In genomic region chr17:63675607-63676539, GRCh38 we compare ENCODE assay signal across 8 cellular contexts. TPM values are rescaled to one million over a fixed set of nuclear protein-coding genes. Genes with fewer than 3 reads are reported as not detected.
DNase-seq lines count a peak whose midpoint lies in the region; ATAC-seq and TF ChIP-seq lines count a peak whose summit lies in the region.

No MANE protein-coding gene starts in this region.

- H3K4me3 ChIP-seq in mesenchymal stem cell (ENCODE audit: insufficient read depth in 1 of 2, low read depth in 1 of 2, low read length in 2 of 2), result peak overlapping the region in 1 of 2 experiments; percentile 54
- H3K4me3 ChIP-seq in vagina, result peak overlapping the region in 1 of 2 donors; percentile 12

- H2AFZ ChIP-seq in mesenchymal stem cell (ENCODE audit: low read depth, low read length), result no peak overlapping the region

- H2AK5ac ChIP-seq in mesenchymal stem cell (ENCODE audit: low read length, severe bottlenecking), result no peak overlapping the region

- peak overlapping the region; percentile 39 for H4K8ac ChIP-seq in mesenchymal stem cell (ENCODE audit: low read length)

- peaks cover 11 to 41% of the 10 kb centered on the region in 2 experiments for H3K36me3 ChIP-seq in mesenchymal stem cell (ENCODE audit: control insufficient read depth in 1 of 2, insufficient read depth in 2 of 2, low read depth in 1 of 2, low read length in 2 of 2)
- H3K36me3 ChIP-seq in vagina, result peaks cover 0 to 7% of the 10 kb centered on the region in 2 donors

- no peak overlapping the region for H3K4me2 ChIP-seq in mesenchymal stem cell (ENCODE audit: low read length, poor library complexity, severe bottlenecking)

- peak overlapping the region; percentile 57 for H3K9ac ChIP-seq in mesenchymal stem cell (ENCODE audit: low read length)

- no peak for TF ChIP-seq POLR2A in vagina (IDR thresholded peaks at IDR 0.05)

- no peak overlapping the region for H3K4me3 Mint-ChIP-seq in activated T-helper 1 cell treated with anti-CD3 and anti-CD28 coated beads, Interleukin-12 subunit alpha, Interleukin-12 subunit beta, Interleukin-2, Interleukin-4 antibody, amounts not matched to agents 30 ng/mL and 10 ng/mL and 1 ng/mL, durations not matched to agents 14 hours and 24 hours and 36 hours

- no peak overlapping the region for H2BK15ac ChIP-seq in mesenchymal stem cell (ENCODE audit: low read depth, poor library complexity, severe bottlenecking)

- H2BK120ac ChIP-seq in mesenchymal stem cell (ENCODE audit: low read depth, low read length), result no peak overlapping the region

- H3K9me3 ChIP-seq in mesenchymal stem cell (ENCODE audit: control insufficient read depth, low read length) (no peaks in the 10 kb centered on the region), vagina (no peaks in the 10 kb centered on the region)

- H3K27me3 Mint-ChIP-seq in activated T-helper 1 cell treated with anti-CD3 and anti-CD28 coated beads, Interleukin-12 subunit alpha, Interleukin-12 subunit beta, Interleukin-2, Interleukin-4 antibody, amounts not matched to agents 30 ng/mL and 10 ng/mL and 1 ng/mL, durations not matched to agents 14 hours and 24 hours and 36 hours (ENCODE audit: insufficient read depth), result no peaks in the 10 kb centered on the region

- peaks cover 15% of the 10 kb centered on the region for H3K79me1 ChIP-seq in mesenchymal stem cell (replicated peaks; ENCODE audit: low read length, poor library complexity, severe bottlenecking)

- intact Hi-C loops in vagina (cut with DNase I), result no loop called here
- intact Hi-C loops in activated T-helper 1 cell treated with anti-CD3 and anti-CD28 coated beads, Interleukin-12 subunit alpha, Interleukin-12 subunit beta, Interleukin-2, Interleukin-4 antibody, amounts not matched to agents 30 ng/mL and 10 ng/mL and 1 ng/mL, durations not matched to agents 14 hours and 24 hours and 36 hours (cut with micrococcal nuclease), result no loop called here

- H3K23ac ChIP-seq in mesenchymal stem cell (ENCODE audit: low read length in 2 of 2), result peak overlapping the region in 1 of 2 experiments; percentile 23

- WGBS in mesenchymal stem cell, result 55% methylated on average over 6 of the region's 6 CpGs

- ATAC-seq in GM21526 (IDR thresholded peaks at IDR 0.05; ENCODE audit: low FRiP score, unreplicated experiment) (no peak), GM18511 (IDR thresholded peaks at IDR 0.05; ENCODE audit: unreplicated experiment) (no peak)

- peak overlapping the region in 1 of 2 experiments; percentile 33 for H2BK12ac ChIP-seq in mesenchymal stem cell (ENCODE audit: low read length in 2 of 2)

- peak overlapping the region in 1 of 2 experiments; percentile 87 for H3K14ac ChIP-seq in mesenchymal stem cell (ENCODE audit: low read length in 2 of 2)

- peak overlapping the region; percentile 40 to 49 for H3K18ac ChIP-seq in mesenchymal stem cell (ENCODE audit: low read depth in 1 of 2, low read length in 2 of 2)

- no peaks in the 10 kb centered on the region for H3K27me3 ChIP-seq in mesenchymal stem cell (ENCODE audit: control insufficient read depth in 1 of 2, insufficient read depth in 1 of 2, low read length in 2 of 2)
- H3K27me3 ChIP-seq in vagina, result no peaks in the 10 kb centered on the region

- H3K4me1 Mint-ChIP-seq in activated T-helper 1 cell treated with anti-CD3 and anti-CD28 coated beads, Interleukin-12 subunit alpha, Interleukin-12 subunit beta, Interleukin-2, Interleukin-4 antibody, amounts not matched to agents 30 ng/mL and 10 ng/mL and 1 ng/mL, durations not matched to agents 14 hours and 24 hours and 36 hours (ENCODE audit: low read depth), result no peaks in the 10 kb centered on the region

- H3K4me1 ChIP-seq in mesenchymal stem cell (ENCODE audit: control insufficient read depth, insufficient read depth, low read depth, low read length), result peaks cover 7% of the 10 kb centered on the region
- H3K4me1 ChIP-seq in vagina, result peaks cover 41% of the 10 kb centered on the region

- H3K27ac ChIP-seq in mesenchymal stem cell (ENCODE audit: low read length, poor library complexity, severe bottlenecking), result peak overlapping the region; percentile 40
- H3K27ac ChIP-seq in vagina, result peak overlapping the region; percentile 58

- H2BK5ac ChIP-seq in mesenchymal stem cell (ENCODE audit: low read depth, low read length, poor library complexity, severe bottlenecking), result no peak overlapping the region

- H3K36me3 Mint-ChIP-seq in activated T-helper 1 cell treated with anti-CD3 and anti-CD28 coated beads, Interleukin-12 subunit alpha, Interleukin-12 subunit beta, Interleukin-2, Interleukin-4 antibody, amounts not matched to agents 30 ng/mL and 10 ng/mL and 1 ng/mL, durations not matched to agents 14 hours and 24 hours and 36 hours (ENCODE audit: low read depth), result peaks cover 13% of the 10 kb centered on the region

- DNase-seq in DMS153 treated with DMSO at 0.1 percent for 48 hours (lab: John Stamatoyannopoulos, UW; ENCODE audit: unreplicated experiment) (peak; percentile 88), NCI-H526 (lab: John Stamatoyannopoulos, UW) (peak; percentile 79 to 82), dermis blood vessel endothelial cell (peak; percentile 99), mesenchymal stem cell (peak; percentile 86), vagina (ENCODE audit: extremely low spot score in 2 of 2) (no peak)
- DNase-seq in activated T-helper 1 cell treated with anti-CD3 and anti-CD28 coated beads, Interleukin-12 subunit alpha, Interleukin-12 subunit beta, Interleukin-2, Interleukin-4 antibody, amounts not matched to agents 30 ng/mL and 10 ng/mL and 1 ng/mL, durations not matched to agents 14 hours and 24 hours and 36 hours (ENCODE audit: low spot score), result no peak

- H3K9me3 Mint-ChIP-seq in activated T-helper 1 cell treated with anti-CD3 and anti-CD28 coated beads, Interleukin-12 subunit alpha, Interleukin-12 subunit beta, Interleukin-2, Interleukin-4 antibody, amounts not matched to agents 30 ng/mL and 10 ng/mL and 1 ng/mL, durations not matched to agents 14 hours and 24 hours and 36 hours, result no peaks in the 10 kb centered on the region

- H4K91ac ChIP-seq in mesenchymal stem cell (ENCODE audit: low read length), result peak overlapping the region; percentile 12

- no peak for TF ChIP-seq CTCF in vagina (IDR thresholded peaks at IDR 0.05)

- H3K27ac Mint-ChIP-seq in activated T-helper 1 cell treated with anti-CD3 and anti-CD28 coated beads, Interleukin-12 subunit alpha, Interleukin-12 subunit beta, Interleukin-2, Interleukin-4 antibody, amounts not matched to agents 30 ng/mL and 10 ng/mL and 1 ng/mL, durations not matched to agents 14 hours and 24 hours and 36 hours, result no peak overlapping the region

- H3K4ac ChIP-seq in mesenchymal stem cell (ENCODE audit: low read depth in 1 of 2, low read length in 2 of 2), result peak overlapping the region in 1 of 2 experiments; percentile 6

RNA-seq across cellular contexts. Expression of gene LIMD2, which starts 24.1 kb away (rescaled TPM):
- total RNA-seq in dermis blood vessel endothelial cell, result 46.5 and 64.4 TPM in 2 replicates
- polyA plus RNA-seq in mesenchymal stem cell (2013, experiment 1 of 2), result 34.6 TPM
- polyA plus RNA-seq in mesenchymal stem cell (2013, experiment 2 of 2), result 32.7 TPM
- 22.6 TPM for total RNA-seq in vagina
- total RNA-seq in activated T-helper 1 cell treated with anti-CD3 and anti-CD28 coated beads, Interleukin-12 subunit alpha, Interleukin-12 subunit beta, Interleukin-2, Interleukin-4 antibody, amounts not matched to agents 30 ng/mL and 10 ng/mL and 1 ng/mL, durations not matched to agents 14 hours and 24 hours and 36 hours, result 228 and 233 TPM in 2 replicates

RNA-seq across cellular contexts. Expression of gene MAP3K3, which starts 53.7 kb away (rescaled TPM):
- total RNA-seq in dermis blood vessel endothelial cell (138 and 207 TPM in 2 replicates), vagina (35.4 TPM)
- 16.9 TPM for polyA plus RNA-seq in mesenchymal stem cell (2013, experiment 1 of 2)
- 17.1 TPM for polyA plus RNA-seq in mesenchymal stem cell (2013, experiment 2 of 2)
- 27.9 and 29.6 TPM in 2 replicates for total RNA-seq in activated T-helper 1 cell treated with anti-CD3 and anti-CD28 coated beads, Interleukin-12 subunit alpha, Interleukin-12 subunit beta, Interleukin-2, Interleukin-4 antibody, amounts not matched to agents 30 ng/mL and 10 ng/mL and 1 ng/mL, durations not matched to agents 14 hours and 24 hours and 36 hours

Comparison
In these comparisons a context has a peak if more than half of its experiments do, and no peak if none do; other contexts are left out.
1. DNase-seq: peak in DMS153 treated with DMSO at 0.1 percent for 48 hours (single experiment), NCI-H526 (2 of 2), dermis blood vessel endothelial cell (single experiment) and mesenchymal stem cell (single experiment); none in vagina (0 of 2) and activated T-helper 1 cell treated with anti-CD3 and anti-CD28 coated beads, Interleukin-12 subunit alpha, Interleukin-12 subunit beta, Interleukin-2, Interleukin-4 antibody, amounts not matched to agents 30 ng/mL and 10 ng/mL and 1 ng/mL, durations not matched to agents 14 hours and 24 hours and 36 hours (single experiment).